Comparison of ENCODE assay signal across 1 cellular context in genomic region chr10:68955786-68956532, GRCh38.
TF ChIP-seq lines count a peak whose summit lies in the region.

TSS of gene DDX21 (plus strand) at chr10:68956170. CDS start at chr10:68956226, 56 bp downstream.

TF ChIP-seq in HepG2, 621 proteins besides CTCF, POLR2A, EP300 and RAD21 (continued from another document):
- TF ChIP-seq ZNF512 (CRISPR knock-in tag; IDR thresholded peaks at IDR 0.05) (no peak), NFYC (CRISPR knock-in tag; IDR thresholded peaks at IDR 0.05) (no peak; the same call in 1 of the 2 replicates), TFDP1 (CRISPR knock-in tag; IDR thresholded peaks at IDR 0.05; ENCODE audit: borderline replicate concordance) (peak; percentile 93), NFKBIZ (CRISPR knock-in tag; IDR thresholded peaks at IDR 0.05) (peak; percentile 27; the same call in 1 of the 2 replicates), NFYB (CRISPR knock-in tag; IDR thresholded peaks at IDR 0.05) (no peak), ZNF550 (CRISPR knock-in tag; IDR thresholded peaks at IDR 0.05; ENCODE audit: borderline replicate concordance) (peak; percentile 70; the same call in 1 of the 2 replicates), ZHX1 (CRISPR knock-in tag; IDR thresholded peaks at IDR 0.05; ENCODE audit: low read depth) (no peak), JUNB (CRISPR knock-in tag; IDR thresholded peaks at IDR 0.05; ENCODE audit: borderline replicate concordance) (no peak), GABPB1 (CRISPR knock-in tag; IDR thresholded peaks at IDR 0.05) (peak; percentile 97), ZFYVE20 (CRISPR knock-in tag; IDR thresholded peaks at IDR 0.05; ENCODE audit: borderline replicate concordance, low read depth) (0 out of 2 replicates have a peak, but pooled peaks have one; percentile 62), SALL1 (CRISPR knock-in tag; IDR thresholded peaks at IDR 0.05) (no peak; the same call in none of the 2 replicates), PBX3 (CRISPR knock-in tag; IDR thresholded peaks at IDR 0.05; ENCODE audit: borderline replicate concordance) (no peak), ZNF329 (CRISPR knock-in tag; IDR thresholded peaks at IDR 0.05; ENCODE audit: low read depth) (peak; percentile 23; the same call in 1 of the 2 replicates), KLF11 (CRISPR knock-in tag; IDR thresholded peaks at IDR 0.05) (peak; percentile 65; the same call in 1 of the 2 replicates), ZNF260 (CRISPR knock-in tag; IDR thresholded peaks at IDR 0.05; ENCODE audit: borderline replicate concordance, low read depth) (0 out of 2 replicates have a peak, but pooled peaks have one; percentile 11), ZNF713 (CRISPR knock-in tag; IDR thresholded peaks at IDR 0.05) (no peak), GABPA (IDR thresholded peaks at IDR 0.05; ENCODE audit: low read depth, low read length) (peak; percentile 88), GABPA (CRISPR knock-in tag; IDR thresholded peaks at IDR 0.05; ENCODE audit: low read depth) (peak; percentile 99), ZNF879 (CRISPR knock-in tag; IDR thresholded peaks at IDR 0.05) (no peak), ZNF124 (CRISPR knock-in tag; IDR thresholded peaks at IDR 0.05) (peak; percentile 81), NCOR1 (IDR thresholded peaks at IDR 0.05; ENCODE audit: borderline replicate concordance, low read length) (peak; percentile 4; the same call in 1 of the 2 replicates), ZNF619 (CRISPR knock-in tag; IDR thresholded peaks at IDR 0.05) (peak; percentile 43; the same call in 1 of the 2 replicates), RXRB (CRISPR knock-in tag; IDR thresholded peaks at IDR 0.05; ENCODE audit: borderline replicate concordance) (peak; percentile 65), GFI1 (CRISPR knock-in tag; IDR thresholded peaks at IDR 0.05; ENCODE audit: borderline replicate concordance) (0 out of 2 replicates have a peak, but pooled peaks have one; percentile 37), ZFP91 (CRISPR knock-in tag; IDR thresholded peaks at IDR 0.05; ENCODE audit: borderline replicate concordance) (peak; percentile 85), ZNF75D (CRISPR knock-in tag; IDR thresholded peaks at IDR 0.05; ENCODE audit: borderline replicate concordance) (no peak), ZMYM3 (CRISPR knock-in tag; IDR thresholded peaks at IDR 0.05) (no peak), SSRP1 (CRISPR knock-in tag; IDR thresholded peaks at IDR 0.05) (no peak), ZNF180 (CRISPR knock-in tag; IDR thresholded peaks at IDR 0.05; ENCODE audit: borderline replicate concordance, low read depth) (no peak), ZNF777 (CRISPR knock-in tag; IDR thresholded peaks at IDR 0.05) (peak; percentile 30; the same call in 1 of the 2 replicates)
- TF ChIP-seq, protein P1, sequence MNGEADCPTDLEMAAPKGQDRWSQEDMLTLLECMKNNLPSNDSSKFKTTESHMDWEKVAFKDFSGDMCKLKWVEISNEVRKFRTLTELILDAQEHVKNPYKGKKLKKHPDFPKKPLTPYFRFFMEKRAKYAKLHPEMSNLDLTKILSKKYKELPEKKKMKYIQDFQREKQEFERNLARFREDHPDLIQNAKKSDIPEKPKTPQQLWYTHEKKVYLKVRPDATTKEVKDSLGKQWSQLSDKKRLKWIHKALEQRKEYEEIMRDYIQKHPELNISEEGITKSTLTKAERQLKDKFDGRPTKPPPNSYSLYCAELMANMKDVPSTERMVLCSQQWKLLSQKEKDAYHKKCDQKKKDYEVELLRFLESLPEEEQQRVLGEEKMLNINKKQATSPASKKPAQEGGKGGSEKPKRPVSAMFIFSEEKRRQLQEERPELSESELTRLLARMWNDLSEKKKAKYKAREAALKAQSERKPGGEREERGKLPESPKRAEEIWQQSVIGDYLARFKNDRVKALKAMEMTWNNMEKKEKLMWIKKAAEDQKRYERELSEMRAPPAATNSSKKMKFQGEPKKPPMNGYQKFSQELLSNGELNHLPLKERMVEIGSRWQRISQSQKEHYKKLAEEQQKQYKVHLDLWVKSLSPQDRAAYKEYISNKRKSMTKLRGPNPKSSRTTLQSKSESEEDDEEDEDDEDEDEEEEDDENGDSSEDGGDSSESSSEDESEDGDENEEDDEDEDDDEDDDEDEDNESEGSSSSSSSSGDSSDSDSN (CRISPR knock-in tag; IDR thresholded peaks at IDR 0.05) = peak; percentile 63
- TF ChIP-seq, protein P2, sequence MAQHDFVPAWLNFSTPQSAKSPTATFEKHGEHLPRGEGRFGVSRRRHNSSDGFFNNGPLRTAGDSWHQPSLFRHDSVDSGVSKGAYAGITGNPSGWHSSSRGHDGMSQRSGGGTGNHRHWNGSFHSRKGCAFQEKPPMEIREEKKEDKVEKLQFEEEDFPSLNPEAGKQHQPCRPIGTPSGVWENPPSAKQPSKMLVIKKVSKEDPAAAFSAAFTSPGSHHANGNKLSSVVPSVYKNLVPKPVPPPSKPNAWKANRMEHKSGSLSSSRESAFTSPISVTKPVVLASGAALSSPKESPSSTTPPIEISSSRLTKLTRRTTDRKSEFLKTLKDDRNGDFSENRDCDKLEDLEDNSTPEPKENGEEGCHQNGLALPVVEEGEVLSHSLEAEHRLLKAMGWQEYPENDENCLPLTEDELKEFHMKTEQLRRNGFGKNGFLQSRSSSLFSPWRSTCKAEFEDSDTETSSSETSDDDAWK (CRISPR knock-in tag; IDR thresholded peaks at IDR 0.05) = no peak
